ENCODE assay signal across 1 cellular context in the genomic region with DNA sequence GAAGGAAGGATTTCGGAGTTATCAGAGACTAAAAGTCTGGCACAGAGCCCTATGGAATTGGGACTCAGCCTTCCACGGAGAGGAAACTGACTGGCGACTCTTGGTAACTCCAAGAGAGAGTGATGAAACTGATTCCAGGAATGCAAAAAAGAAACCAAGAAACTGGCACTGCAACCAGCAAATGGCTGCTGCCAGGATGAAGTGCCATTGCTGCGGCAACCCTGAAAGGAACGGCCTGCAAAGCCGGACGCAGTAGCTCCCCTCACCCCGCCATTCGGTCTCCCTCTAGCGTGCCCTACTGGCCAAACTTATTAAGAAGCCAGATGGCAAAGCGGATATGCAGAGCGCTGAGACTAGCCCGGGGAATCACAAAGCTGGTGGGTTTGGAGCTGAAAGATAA.
TF ChIP-seq lines count a peak whose summit lies in the region.

No MANE protein-coding gene starts in this region.

TF ChIP-seq in K562, 482 proteins besides CTCF, POLR2A, EP300 and RAD21 (continued from another document):
- TF ChIP-seq, protein P1, sequence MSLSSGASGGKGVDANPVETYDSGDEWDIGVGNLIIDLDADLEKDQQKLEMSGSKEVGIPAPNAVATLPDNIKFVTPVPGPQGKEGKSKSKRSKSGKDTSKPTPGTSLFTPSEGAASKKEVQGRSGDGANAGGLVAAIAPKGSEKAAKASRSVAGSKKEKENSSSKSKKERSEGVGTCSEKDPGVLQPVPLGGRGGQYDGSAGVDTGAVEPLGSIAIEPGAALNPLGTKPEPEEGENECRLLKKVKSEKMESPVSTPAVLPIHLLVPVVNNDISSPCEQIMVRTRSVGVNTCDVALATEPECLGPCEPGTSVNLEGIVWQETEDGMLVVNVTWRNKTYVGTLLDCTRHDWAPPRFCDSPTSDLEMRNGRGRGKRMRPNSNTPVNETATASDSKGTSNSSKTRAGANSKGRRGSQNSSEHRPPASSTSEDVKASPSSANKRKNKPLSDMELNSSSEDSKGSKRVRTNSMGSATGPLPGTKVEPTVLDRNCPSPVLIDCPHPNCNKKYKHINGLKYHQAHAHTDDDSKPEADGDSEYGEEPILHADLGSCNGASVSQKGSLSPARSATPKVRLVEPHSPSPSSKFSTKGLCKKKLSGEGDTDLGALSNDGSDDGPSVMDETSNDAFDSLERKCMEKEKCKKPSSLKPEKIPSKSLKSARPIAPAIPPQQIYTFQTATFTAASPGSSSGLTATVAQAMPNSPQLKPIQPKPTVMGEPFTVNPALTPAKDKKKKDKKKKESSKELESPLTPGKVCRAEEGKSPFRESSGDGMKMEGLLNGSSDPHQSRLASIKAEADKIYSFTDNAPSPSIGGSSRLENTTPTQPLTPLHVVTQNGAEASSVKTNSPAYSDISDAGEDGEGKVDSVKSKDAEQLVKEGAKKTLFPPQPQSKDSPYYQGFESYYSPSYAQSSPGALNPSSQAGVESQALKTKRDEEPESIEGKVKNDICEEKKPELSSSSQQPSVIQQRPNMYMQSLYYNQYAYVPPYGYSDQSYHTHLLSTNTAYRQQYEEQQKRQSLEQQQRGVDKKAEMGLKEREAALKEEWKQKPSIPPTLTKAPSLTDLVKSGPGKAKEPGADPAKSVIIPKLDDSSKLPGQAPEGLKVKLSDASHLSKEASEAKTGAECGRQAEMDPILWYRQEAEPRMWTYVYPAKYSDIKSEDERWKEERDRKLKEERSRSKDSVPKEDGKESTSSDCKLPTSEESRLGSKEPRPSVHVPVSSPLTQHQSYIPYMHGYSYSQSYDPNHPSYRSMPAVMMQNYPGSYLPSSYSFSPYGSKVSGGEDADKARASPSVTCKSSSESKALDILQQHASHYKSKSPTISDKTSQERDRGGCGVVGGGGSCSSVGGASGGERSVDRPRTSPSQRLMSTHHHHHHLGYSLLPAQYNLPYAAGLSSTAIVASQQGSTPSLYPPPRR (CRISPR knock-in tag; IDR thresholded peaks at IDR 0.05; ENCODE audit: borderline replicate concordance), result no peak
- TF ChIP-seq CXXC5 (CRISPR knock-in tag; IDR thresholded peaks at IDR 0.05), result 0 out of 2 replicates have a peak, but pooled peaks have one; percentile 26
- peak in 2 of 3 experiments; percentile 19 to 61 for TF ChIP-seq YY1 (IDR thresholded peaks at IDR 0.05; ENCODE audit: borderline replicate concordance in 1 of 3, control insufficient read depth in 1 of 3, extremely low read depth in 1 of 3, insufficient read depth in 3 of 3, insufficient read length in 1 of 3, insufficient replicate concordance in 2 of 3, low read depth in 1 of 3, low read length in 2 of 3)
- peak; percentile 50; the same call in 1 of the 2 replicates for TF ChIP-seq CBFA2T3 (IDR thresholded peaks at IDR 0.05)
- peak; percentile 29; the same call in 1 of the 2 replicates for TF ChIP-seq KLF16 (IDR thresholded peaks at IDR 0.05)
- TF ChIP-seq NFIC (IDR thresholded peaks at IDR 0.05), result peak; percentile 43; the same call in 1 of the 2 replicates
- TF ChIP-seq ZNF695 (CRISPR knock-in tag; IDR thresholded peaks at IDR 0.05), result no peak
- TF ChIP-seq, protein P2, sequence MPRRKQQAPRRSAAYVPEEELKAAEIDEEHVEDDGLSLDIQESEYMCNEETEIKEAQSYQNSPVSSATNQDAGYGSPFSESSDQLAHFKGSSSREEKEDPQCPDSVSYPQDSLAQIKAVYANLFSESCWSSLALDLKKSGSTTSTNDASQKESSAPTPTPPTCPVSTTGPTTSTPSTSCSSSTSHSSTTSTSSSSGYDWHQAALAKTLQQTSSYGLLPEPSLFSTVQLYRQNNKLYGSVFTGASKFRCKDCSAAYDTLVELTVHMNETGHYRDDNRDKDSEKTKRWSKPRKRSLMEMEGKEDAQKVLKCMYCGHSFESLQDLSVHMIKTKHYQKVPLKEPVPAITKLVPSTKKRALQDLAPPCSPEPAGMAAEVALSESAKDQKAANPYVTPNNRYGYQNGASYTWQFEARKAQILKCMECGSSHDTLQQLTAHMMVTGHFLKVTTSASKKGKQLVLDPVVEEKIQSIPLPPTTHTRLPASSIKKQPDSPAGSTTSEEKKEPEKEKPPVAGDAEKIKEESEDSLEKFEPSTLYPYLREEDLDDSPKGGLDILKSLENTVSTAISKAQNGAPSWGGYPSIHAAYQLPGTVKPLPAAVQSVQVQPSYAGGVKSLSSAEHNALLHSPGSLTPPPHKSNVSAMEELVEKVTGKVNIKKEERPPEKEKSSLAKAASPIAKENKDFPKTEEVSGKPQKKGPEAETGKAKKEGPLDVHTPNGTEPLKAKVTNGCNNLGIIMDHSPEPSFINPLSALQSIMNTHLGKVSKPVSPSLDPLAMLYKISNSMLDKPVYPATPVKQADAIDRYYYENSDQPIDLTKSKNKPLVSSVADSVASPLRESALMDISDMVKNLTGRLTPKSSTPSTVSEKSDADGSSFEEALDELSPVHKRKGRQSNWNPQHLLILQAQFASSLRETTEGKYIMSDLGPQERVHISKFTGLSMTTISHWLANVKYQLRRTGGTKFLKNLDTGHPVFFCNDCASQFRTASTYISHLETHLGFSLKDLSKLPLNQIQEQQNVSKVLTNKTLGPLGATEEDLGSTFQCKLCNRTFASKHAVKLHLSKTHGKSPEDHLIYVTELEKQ (CRISPR knock-in tag; IDR thresholded peaks at IDR 0.05), result no peak
